14 cellular contexts compared by ENCODE assay signal in genomic region chr4:174928174-174928573, GRCh38. TPM values are rescaled to one million over a fixed set of nuclear protein-coding genes. Genes with fewer than 3 reads are reported as not detected.
DNase-seq lines count a peak whose midpoint lies in the region; ATAC-seq and TF ChIP-seq lines count a peak whose summit lies in the region.
"Had no signal": no experiment of that assay in that cellular context is flagged by ENCODE, and none has a peak within 500 bp of the region (broad histone marks: within the 10 kb centered on the region; RNA-seq: fewer than 3 reads in every experiment).

No MANE protein-coding gene starts in this region.

- peak overlapping the region; percentile 85 for H3K27ac Mint-ChIP-seq in stimulated activated memory B cell treated with anti-CD40 and anti-IgM and Interleukin-4, amounts not matched to agents 10 μg/mL and 1 μg/mL and 100 μg/mL, for 72 hours
- no peak overlapping the region for H3K27ac Mint-ChIP-seq in endothelial cell (ENCODE audit: unreplicated experiment)

- no peak for DNase-seq in cerebellar cortex (ENCODE audit: low spot score)
- no peak for DNase-seq in cerebellar nuclear complex (lab: John Stamatoyannopoulos, UW)
- DNase-seq in NOMO-1 (lab: John Stamatoyannopoulos, UW; ENCODE audit: unreplicated experiment in 2 of 2), result no peak
- DNase-seq in endothelial cell (ENCODE audit: low spot score), result no peak
- DNase-seq: activated CD8-positive, alpha-beta memory T cell treated with anti-CD3 and anti-CD28 coated beads, Interleukin-2, amount 50 U/mL, for 4 hours; adrenal gland; NCI-H2227 treated with DMSO at 0.1 percent for 48 hours; trophoblast cell had no signal

- peak overlapping the region; percentile 34 for H3K4me3 Mint-ChIP-seq in stimulated activated memory B cell treated with anti-CD40 and anti-IgM and Interleukin-4, amounts not matched to agents 10 μg/mL and 1 μg/mL and 100 μg/mL, for 72 hours
- no peak overlapping the region for H3K4me3 Mint-ChIP-seq in endothelial cell (ENCODE audit: unreplicated experiment)

- no peak for TF ChIP-seq CTCF in endothelial cell (IDR thresholded peaks at IDR 0.05; ENCODE audit: unreplicated experiment)

- peaks cover 2% of the 10 kb centered on the region for H3K9me3 Mint-ChIP-seq in stimulated activated memory B cell treated with anti-CD40 and anti-IgM and Interleukin-4, amounts not matched to agents 10 μg/mL and 1 μg/mL and 100 μg/mL, for 72 hours
- H3K9me3 Mint-ChIP-seq in endothelial cell (ENCODE audit: unreplicated experiment), result no peaks in the 10 kb centered on the region

- no peaks in the 10 kb centered on the region for H3K27me3 Mint-ChIP-seq in stimulated activated memory B cell treated with anti-CD40 and anti-IgM and Interleukin-4, amounts not matched to agents 10 μg/mL and 1 μg/mL and 100 μg/mL, for 72 hours
- no peaks in the 10 kb centered on the region for H3K27me3 Mint-ChIP-seq in endothelial cell (ENCODE audit: unreplicated experiment)

- peak; percentile 59 for ATAC-seq in GM19035 (IDR thresholded peaks at IDR 0.05; ENCODE audit: unreplicated experiment)
- peak; percentile 36 for ATAC-seq in HG02759 (IDR thresholded peaks at IDR 0.05; ENCODE audit: unreplicated experiment)
- ATAC-seq in HG03565 (IDR thresholded peaks at IDR 0.05; ENCODE audit: unreplicated experiment), result peak; percentile 47
- peak; percentile 90 for ATAC-seq in stimulated activated memory B cell treated with anti-CD40 and anti-IgM and Interleukin-4, amounts not matched to agents 10 μg/mL and 1 μg/mL and 100 μg/mL, for 72 hours

- H3K36me3 Mint-ChIP-seq in stimulated activated memory B cell treated with anti-CD40 and anti-IgM and Interleukin-4, amounts not matched to agents 10 μg/mL and 1 μg/mL and 100 μg/mL, for 72 hours, result no peaks in the 10 kb centered on the region
- no peaks in the 10 kb centered on the region for H3K36me3 Mint-ChIP-seq in endothelial cell (ENCODE audit: low read depth, unreplicated experiment)

- H3K4me1 Mint-ChIP-seq in stimulated activated memory B cell treated with anti-CD40 and anti-IgM and Interleukin-4, amounts not matched to agents 10 μg/mL and 1 μg/mL and 100 μg/mL, for 72 hours, result peaks cover 43% of the 10 kb centered on the region
- H3K4me1 Mint-ChIP-seq in endothelial cell (ENCODE audit: unreplicated experiment), result peaks cover 4% of the 10 kb centered on the region

RNA-seq across cellular contexts. Expression of gene ADAM29, which starts 10.0 kb away (rescaled TPM):
- total RNA-seq in endothelial cell (ENCODE audit: unreplicated experiment), result not detected
- total RNA-seq: fibroblast of lung, omental fat pad had no signal

Comparison
In these comparisons a context has a peak if more than half of its experiments do, and no peak if none do; other contexts are left out.
1. ATAC-seq: peak in every context shown above with its lines; median percentile 90 in stimulated activated memory B cell treated with anti-CD40 and anti-IgM and Interleukin-4, amounts not matched to agents 10 μg/mL and 1 μg/mL and 100 μg/mL, for 72 hours; 59 in GM19035; 47 in HG03565; 36 in HG02759.